Comparison of ENCODE assay signal across 8 cellular contexts in the genomic region with DNA sequence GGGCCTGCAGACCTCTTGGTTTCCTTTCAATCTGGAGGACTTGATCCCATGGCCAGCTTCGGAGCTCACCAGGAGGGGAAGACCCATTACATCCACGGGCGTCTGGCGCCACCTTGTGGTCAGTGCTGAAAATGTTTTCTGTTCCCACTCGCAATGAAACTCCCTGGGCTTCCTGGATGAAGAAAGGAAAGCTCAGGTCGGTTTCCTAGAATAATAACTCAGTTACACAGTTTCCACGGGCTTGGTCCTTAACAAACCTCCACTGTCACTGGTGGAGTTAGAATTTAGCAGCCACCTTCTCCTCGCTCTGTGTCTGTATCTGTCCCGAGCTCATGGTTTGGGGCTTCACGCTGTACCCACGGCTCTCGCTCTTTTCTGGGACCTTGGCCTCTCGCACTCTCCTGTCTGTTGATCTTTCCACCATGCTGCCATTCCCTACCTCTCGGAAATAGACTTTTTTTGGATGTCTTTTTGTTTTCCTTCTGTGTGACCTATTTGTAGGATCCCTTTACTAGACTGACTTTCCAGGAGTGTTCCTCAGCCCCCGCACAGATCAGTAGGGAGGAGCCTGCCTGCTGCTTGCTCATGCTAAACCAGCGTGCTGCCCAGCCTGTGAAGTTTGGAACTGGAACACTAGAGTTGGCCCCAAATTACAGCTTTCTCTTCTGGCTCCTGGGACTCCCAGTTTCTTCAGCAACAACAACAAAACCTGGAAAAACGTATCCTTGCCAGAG. TPM values are rescaled to one million over a fixed set of nuclear protein-coding genes. Genes with fewer than 3 reads are reported as not detected.
DNase-seq lines count a peak whose midpoint lies in the region; ATAC-seq and TF ChIP-seq lines count a peak whose summit lies in the region.

No MANE protein-coding gene starts in this region.

- intact Hi-C loops in right lobe of liver (cut with DNase I): loop anchor here (5.0 kb wide), 2 partner anchors 257 to 262 kb away; a partner anchor contains a TSS

- H3K9me3 ChIP-seq in right lobe of liver: no peaks in the 10 kb centered on the region

- H3K4me1 ChIP-seq in right lobe of liver: peaks cover 0 to 15% (median 0%) of the 10 kb centered on the region in 4 donors

- no peaks in the 10 kb centered on the region for H3K27me3 ChIP-seq in right lobe of liver

- no peaks in the 10 kb centered on the region for H3K36me3 ChIP-seq in right lobe of liver

- DNase-seq in Ammon's horn (ENCODE audit: low spot score): peak; percentile 95
- DNase-seq in NCI-H748 (lab: John Stamatoyannopoulos, UW; ENCODE audit: unreplicated experiment): peak; percentile 76
- DNase-seq in activated CD4-positive, alpha-beta T cell treated with anti-CD3 and anti-CD28 coated beads, Interleukin-2, amount 50 U/mL, for 24 hours (ENCODE audit: low read depth in 1 of 2, low spot score in 1 of 2): peak; percentile 74 to 80
- peak; percentile 94 for DNase-seq in dermis blood vessel endothelial cell
- DNase-seq in right lobe of liver: peak; percentile 88 to 92 (median 92)
- peak; percentile 88 for DNase-seq in stimulated activated CD4-positive, alpha-beta T cell treated with anti-CD3 and anti-CD28 coated beads, Interleukin-4, amount 100 ng/mL, for 24 hours

- peak overlapping the region; percentile 26 to 51 (median 50) for H3K4me3 ChIP-seq in right lobe of liver

- TF ChIP-seq CTCF in right lobe of liver (IDR thresholded peaks at IDR 0.05): peak; percentile 89 to 96 (median 92)

- peak overlapping the region; percentile 83 to 93 (median 90) for H3K27ac ChIP-seq in right lobe of liver

- 6% methylated on average over 17 of the region's 17 CpGs for WGBS in right lobe of liver (ENCODE audit: insufficient coverage, low coverage, low lambda C conversion rate, missing lambda C conversion rate)

- TF ChIP-seq POLR2A in right lobe of liver (IDR thresholded peaks at IDR 0.05): peak; percentile 54

- ATAC-seq in GM19328 (IDR thresholded peaks at IDR 0.05; ENCODE audit: unreplicated experiment) (peak; percentile 61), HG03565 (IDR thresholded peaks at IDR 0.05; ENCODE audit: unreplicated experiment) (peak; percentile 85), right lobe of liver (peak; percentile 92 to 96 (median 96))

RNA-seq across cellular contexts. Expression of a gene that starts 56.3 kb away (rescaled TPM):
- total RNA-seq in dermis blood vessel endothelial cell (0.60 and 1.7 TPM in 2 replicates), right lobe of liver (1 to 10 TPM in 2 of 6 experiments, under 1 TPM in 4; 0.30 to 6.6 (median 0.52) TPM)

Comparison
In these comparisons a context has a peak if more than half of its experiments do, and no peak if none do; other contexts are left out.
1. Peak in every context shown above with its lines: DNase-seq, ATAC-seq, H3K4me3 ChIP-seq and H3K27ac ChIP-seq.